ENCODE assay signal across 13 cellular contexts in the genomic region with DNA sequence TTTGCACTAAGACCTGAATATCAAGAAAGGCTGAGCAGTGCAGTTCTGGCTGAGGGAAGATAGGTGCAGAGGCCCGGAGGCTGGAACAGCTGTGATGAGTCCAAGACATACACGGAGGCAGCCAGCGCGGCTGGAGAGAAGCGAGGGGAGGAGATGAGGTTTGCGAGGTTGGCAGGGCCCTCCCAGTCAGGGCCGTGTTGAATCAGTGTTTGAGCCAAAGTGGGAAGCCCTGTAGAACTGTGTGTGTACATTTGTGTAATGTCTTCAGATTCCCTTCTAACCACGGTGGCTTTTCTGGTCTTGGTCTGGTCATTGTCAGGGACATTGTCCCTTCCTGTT. TPM values are rescaled to one million over a fixed set of nuclear protein-coding genes. Genes with fewer than 3 reads are reported as not detected.
DNase-seq lines count a peak whose midpoint lies in the region; ATAC-seq and TF ChIP-seq lines count a peak whose summit lies in the region.
"Had no signal": no experiment of that assay in that cellular context is flagged by ENCODE, and none has a peak within 500 bp of the region (broad histone marks: within the 10 kb centered on the region; RNA-seq: fewer than 3 reads in every experiment).

No MANE protein-coding gene starts in this region.

- H3K36me3 ChIP-seq in ovary = no peaks in the 10 kb centered on the region

- H3K27me3 ChIP-seq in ovary = no peaks in the 10 kb centered on the region

- peak overlapping the region; percentile 97 for H3K27ac ChIP-seq in VCaP
- no peak overlapping the region for H3K27ac ChIP-seq in ovary
- H3K27ac ChIP-seq: HL-60 had no signal

- intact Hi-C loops in ovary (cut with DNase I) = no loop called here

- H3K9me3 ChIP-seq in ovary = no peaks in the 10 kb centered on the region

- H3K4me1 ChIP-seq in ovary (ENCODE audit: insufficient read depth) = peaks cover 43% of the 10 kb centered on the region

- H3K4me3 ChIP-seq in ovary = no peak overlapping the region
- H3K4me3 ChIP-seq: lung had no signal

- peak; percentile 16 for DNase-seq in AG09319 (ENCODE audit: extremely low read depth, low read depth)
- peak; percentile 71 for DNase-seq in fibroblast of peridontal ligament (ENCODE audit: extremely low read depth)
- DNase-seq in ovary = peak; percentile 56 to 79 (median 65)
- DNase-seq in NCI-H82 treated with DMSO at 0.1 percent for 48 hours (lab: John Stamatoyannopoulos, UW; ENCODE audit: unreplicated experiment) = no peak
- DNase-seq in KG1 (lab: John Stamatoyannopoulos, UW) = no peak
- DNase-seq: activated T-cell treated with anti-CD3 and anti-CD28 coated beads for 4 hours; stimulated activated CD4-positive, alpha-beta T cell treated with anti-CD3 and anti-CD28 coated beads, Interleukin-4, amount 100 ng/mL, for 24 hours had no signal

- WGBS in ovary, 3 donors = 9 to 24% (median 9%) methylated on average over 8 of the region's 8 CpGs

- no peak for TF ChIP-seq EP300 in ovary (IDR thresholded peaks at IDR 0.05)

- TF ChIP-seq POLR2A in ovary (IDR thresholded peaks at IDR 0.05) = no peak

- TF ChIP-seq CTCF in AG09319 (IDR thresholded peaks at IDR 0.05; ENCODE audit: low read depth, low read length) = no peak
- no peak; the same call in 1 of the 2 replicates for TF ChIP-seq CTCF in VCaP (conservative IDR thresholded peaks at IDR 0.05)
- no peak for TF ChIP-seq CTCF in ovary (IDR thresholded peaks at IDR 0.05)

- ATAC-seq in GM18873 (IDR thresholded peaks at IDR 0.05; ENCODE audit: low FRiP score, unreplicated experiment) (no peak), GM19324 (IDR thresholded peaks at IDR 0.05; ENCODE audit: low FRiP score, unreplicated experiment) (no peak)

RNA-seq across cellular contexts. Expression of a gene that starts 34.9 kb away (rescaled TPM):
- 10 to 100 TPM; 10.4 to 62.2 (median 35.4) TPM for total RNA-seq in ovary
- polyA plus RNA-seq in ovary = 10 to 100 TPM; 11.6 to 35.7 TPM

RNA-seq across cellular contexts. Expression of a gene that starts 36.3 kb away (rescaled TPM):
- total RNA-seq in ovary = 1 to 10 TPM in 1 of 7 donors, under 1 TPM in 2, not detected in 4; 0.20 to 4.4 (median 0.22) TPM
- under 1 TPM; 0.05 to 0.15 TPM for polyA plus RNA-seq in ovary
- total RNA-seq: CD8-positive, alpha-beta memory T cell had no signal
- polyA plus RNA-seq: CD8-positive, alpha-beta memory T cell had no signal

RNA-seq across cellular contexts. Expression of a gene that starts 43.6 kb away (rescaled TPM):
- total RNA-seq in ovary = 1 to 10 TPM in 2 of 7 donors, not detected in 5; 1.2 to 2.4 TPM
- not detected for polyA plus RNA-seq in ovary
- total RNA-seq: CD8-positive, alpha-beta memory T cell; lung had no signal
- polyA plus RNA-seq: CD8-positive, alpha-beta memory T cell had no signal

Comparison
In these comparisons a context has a peak if more than half of its experiments do, and no peak if none do; other contexts are left out.
1. DNase-seq: peak in AG09319 (single experiment), fibroblast of peridontal ligament (single experiment) and ovary (5 of 5); none in NCI-H82 treated with DMSO at 0.1 percent for 48 hours (single experiment) and KG1 (single experiment).